In the genomic region with DNA sequence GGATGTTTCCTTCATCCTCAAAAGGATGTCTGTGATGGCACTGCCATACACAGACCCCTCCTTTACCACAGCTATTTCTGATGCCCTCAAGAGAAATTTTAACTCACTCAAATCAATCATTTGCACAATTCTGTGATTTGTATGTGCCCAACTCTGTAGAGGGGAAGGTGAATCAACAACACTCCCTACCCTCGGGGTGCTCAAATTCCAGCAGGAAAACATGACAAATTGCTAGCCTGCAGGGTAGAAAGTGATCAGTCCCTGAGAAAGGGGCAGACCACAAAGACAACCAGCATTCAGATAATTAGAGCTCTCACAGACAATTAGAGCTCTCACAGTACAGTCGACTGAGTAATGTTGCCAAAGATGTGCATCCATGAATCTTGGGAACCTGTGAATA, we compare ENCODE assay signal across 1 cellular context.
TF ChIP-seq lines count a peak whose summit lies in the region.

No MANE protein-coding gene starts in this region.

TF ChIP-seq in WTC11, 78 proteins besides CTCF, POLR2A, EP300 and RAD21 (continued from another document):
- TF ChIP-seq RELA (CRISPR knock-in tag; IDR thresholded peaks at IDR 0.05; ENCODE audit: borderline replicate concordance) (no peak), CREM (CRISPR knock-in tag; IDR thresholded peaks at IDR 0.05) (no peak), ZNF138 (CRISPR knock-in tag; conservative IDR thresholded peaks at IDR 0.05) (no peak), ESRRA (CRISPR knock-in tag; IDR thresholded peaks at IDR 0.05; ENCODE audit: borderline replicate concordance) (no peak), ZBTB21 (CRISPR knock-in tag; IDR thresholded peaks at IDR 0.05; ENCODE audit: borderline replicate concordance) (no peak), MYBL2 (CRISPR knock-in tag; IDR thresholded peaks at IDR 0.05) (no peak), NFE2L1 (CRISPR knock-in tag; IDR thresholded peaks at IDR 0.05) (no peak), ZNF423 (CRISPR knock-in tag; IDR thresholded peaks at IDR 0.05) (no peak), NR3C1 (CRISPR knock-in tag; conservative IDR thresholded peaks at IDR 0.05; ENCODE audit: low read depth) (no peak)
- TF ChIP-seq, protein P1, sequence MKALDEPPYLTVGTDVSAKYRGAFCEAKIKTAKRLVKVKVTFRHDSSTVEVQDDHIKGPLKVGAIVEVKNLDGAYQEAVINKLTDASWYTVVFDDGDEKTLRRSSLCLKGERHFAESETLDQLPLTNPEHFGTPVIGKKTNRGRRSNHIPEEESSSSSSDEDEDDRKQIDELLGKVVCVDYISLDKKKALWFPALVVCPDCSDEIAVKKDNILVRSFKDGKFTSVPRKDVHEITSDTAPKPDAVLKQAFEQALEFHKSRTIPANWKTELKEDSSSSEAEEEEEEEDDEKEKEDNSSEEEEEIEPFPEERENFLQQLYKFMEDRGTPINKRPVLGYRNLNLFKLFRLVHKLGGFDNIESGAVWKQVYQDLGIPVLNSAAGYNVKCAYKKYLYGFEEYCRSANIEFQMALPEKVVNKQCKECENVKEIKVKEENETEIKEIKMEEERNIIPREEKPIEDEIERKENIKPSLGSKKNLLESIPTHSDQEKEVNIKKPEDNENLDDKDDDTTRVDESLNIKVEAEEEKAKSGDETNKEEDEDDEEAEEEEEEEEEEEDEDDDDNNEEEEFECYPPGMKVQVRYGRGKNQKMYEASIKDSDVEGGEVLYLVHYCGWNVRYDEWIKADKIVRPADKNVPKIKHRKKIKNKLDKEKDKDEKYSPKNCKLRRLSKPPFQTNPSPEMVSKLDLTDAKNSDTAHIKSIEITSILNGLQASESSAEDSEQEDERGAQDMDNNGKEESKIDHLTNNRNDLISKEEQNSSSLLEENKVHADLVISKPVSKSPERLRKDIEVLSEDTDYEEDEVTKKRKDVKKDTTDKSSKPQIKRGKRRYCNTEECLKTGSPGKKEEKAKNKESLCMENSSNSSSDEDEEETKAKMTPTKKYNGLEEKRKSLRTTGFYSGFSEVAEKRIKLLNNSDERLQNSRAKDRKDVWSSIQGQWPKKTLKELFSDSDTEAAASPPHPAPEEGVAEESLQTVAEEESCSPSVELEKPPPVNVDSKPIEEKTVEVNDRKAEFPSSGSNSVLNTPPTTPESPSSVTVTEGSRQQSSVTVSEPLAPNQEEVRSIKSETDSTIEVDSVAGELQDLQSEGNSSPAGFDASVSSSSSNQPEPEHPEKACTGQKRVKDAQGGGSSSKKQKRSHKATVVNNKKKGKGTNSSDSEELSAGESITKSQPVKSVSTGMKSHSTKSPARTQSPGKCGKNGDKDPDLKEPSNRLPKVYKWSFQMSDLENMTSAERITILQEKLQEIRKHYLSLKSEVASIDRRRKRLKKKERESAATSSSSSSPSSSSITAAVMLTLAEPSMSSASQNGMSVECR (CRISPR knock-in tag; IDR thresholded peaks at IDR 0.05; ENCODE audit: borderline replicate concordance): no peak
- TF ChIP-seq, protein P2, sequence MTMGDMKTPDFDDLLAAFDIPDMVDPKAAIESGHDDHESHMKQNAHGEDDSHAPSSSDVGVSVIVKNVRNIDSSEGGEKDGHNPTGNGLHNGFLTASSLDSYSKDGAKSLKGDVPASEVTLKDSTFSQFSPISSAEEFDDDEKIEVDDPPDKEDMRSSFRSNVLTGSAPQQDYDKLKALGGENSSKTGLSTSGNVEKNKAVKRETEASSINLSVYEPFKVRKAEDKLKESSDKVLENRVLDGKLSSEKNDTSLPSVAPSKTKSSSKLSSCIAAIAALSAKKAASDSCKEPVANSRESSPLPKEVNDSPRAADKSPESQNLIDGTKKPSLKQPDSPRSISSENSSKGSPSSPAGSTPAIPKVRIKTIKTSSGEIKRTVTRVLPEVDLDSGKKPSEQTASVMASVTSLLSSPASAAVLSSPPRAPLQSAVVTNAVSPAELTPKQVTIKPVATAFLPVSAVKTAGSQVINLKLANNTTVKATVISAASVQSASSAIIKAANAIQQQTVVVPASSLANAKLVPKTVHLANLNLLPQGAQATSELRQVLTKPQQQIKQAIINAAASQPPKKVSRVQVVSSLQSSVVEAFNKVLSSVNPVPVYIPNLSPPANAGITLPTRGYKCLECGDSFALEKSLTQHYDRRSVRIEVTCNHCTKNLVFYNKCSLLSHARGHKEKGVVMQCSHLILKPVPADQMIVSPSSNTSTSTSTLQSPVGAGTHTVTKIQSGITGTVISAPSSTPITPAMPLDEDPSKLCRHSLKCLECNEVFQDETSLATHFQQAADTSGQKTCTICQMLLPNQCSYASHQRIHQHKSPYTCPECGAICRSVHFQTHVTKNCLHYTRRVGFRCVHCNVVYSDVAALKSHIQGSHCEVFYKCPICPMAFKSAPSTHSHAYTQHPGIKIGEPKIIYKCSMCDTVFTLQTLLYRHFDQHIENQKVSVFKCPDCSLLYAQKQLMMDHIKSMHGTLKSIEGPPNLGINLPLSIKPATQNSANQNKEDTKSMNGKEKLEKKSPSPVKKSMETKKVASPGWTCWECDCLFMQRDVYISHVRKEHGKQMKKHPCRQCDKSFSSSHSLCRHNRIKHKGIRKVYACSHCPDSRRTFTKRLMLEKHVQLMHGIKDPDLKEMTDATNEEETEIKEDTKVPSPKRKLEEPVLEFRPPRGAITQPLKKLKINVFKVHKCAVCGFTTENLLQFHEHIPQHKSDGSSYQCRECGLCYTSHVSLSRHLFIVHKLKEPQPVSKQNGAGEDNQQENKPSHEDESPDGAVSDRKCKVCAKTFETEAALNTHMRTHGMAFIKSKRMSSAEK (CRISPR knock-in tag; IDR thresholded peaks at IDR 0.05; ENCODE audit: borderline replicate concordance): no peak
- TF ChIP-seq, protein P3, sequence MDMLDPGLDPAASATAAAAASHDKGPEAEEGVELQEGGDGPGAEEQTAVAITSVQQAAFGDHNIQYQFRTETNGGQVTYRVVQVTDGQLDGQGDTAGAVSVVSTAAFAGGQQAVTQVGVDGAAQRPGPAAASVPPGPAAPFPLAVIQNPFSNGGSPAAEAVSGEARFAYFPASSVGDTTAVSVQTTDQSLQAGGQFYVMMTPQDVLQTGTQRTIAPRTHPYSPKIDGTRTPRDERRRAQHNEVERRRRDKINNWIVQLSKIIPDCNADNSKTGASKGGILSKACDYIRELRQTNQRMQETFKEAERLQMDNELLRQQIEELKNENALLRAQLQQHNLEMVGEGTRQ (CRISPR knock-in tag; IDR thresholded peaks at IDR 0.05): no peak
- TF ChIP-seq, protein P4, sequence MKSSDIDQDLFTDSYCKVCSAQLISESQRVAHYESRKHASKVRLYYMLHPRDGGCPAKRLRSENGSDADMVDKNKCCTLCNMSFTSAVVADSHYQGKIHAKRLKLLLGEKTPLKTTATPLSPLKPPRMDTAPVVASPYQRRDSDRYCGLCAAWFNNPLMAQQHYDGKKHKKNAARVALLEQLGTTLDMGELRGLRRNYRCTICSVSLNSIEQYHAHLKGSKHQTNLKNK (CRISPR knock-in tag; IDR thresholded peaks at IDR 0.05): no peak
TF ChIP-seq in WTC11: peak in this region for 0.
